Comparison of ENCODE assay signal across 8 cellular contexts in the genomic region with DNA sequence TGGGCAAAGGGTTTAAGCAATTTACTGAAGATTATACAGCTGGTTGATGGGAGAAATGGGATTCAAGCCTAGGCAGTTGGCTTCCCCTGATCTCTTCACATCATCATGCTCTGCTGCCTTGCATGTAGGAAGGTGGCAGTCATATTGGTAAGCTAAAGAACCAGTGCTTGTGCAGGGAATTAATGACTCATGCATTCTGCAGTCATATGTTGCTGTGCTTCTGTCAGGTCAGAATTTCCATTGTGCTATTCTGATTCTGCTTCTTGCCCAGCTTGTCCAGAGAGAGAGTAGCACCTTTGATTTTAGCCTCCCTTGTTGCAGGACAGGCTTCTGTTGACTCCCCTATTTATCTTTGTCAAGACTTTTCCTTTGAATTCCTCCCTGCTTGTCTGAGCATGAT.
DNase-seq lines count a peak whose midpoint lies in the region; ATAC-seq and TF ChIP-seq lines count a peak whose summit lies in the region.
"Not testable (repeated sequence)": the region's sequence is repeated elsewhere in the genome, so short reads cannot be mapped to it uniquely, and the experiment has no call there.

No MANE protein-coding gene starts in this region.

- CTCF ChIA-PET in mammary epithelial cell (lab: Charles Lee; ENCODE audit: low non-redundant PET), result not testable (repeated sequence)

- H3K9me3 ChIP-seq in mammary epithelial cell (replicated peaks; ENCODE audit: insufficient read depth, low read length), result not testable (repeated sequence)

- not testable (repeated sequence) for H3K36me3 ChIP-seq in mammary epithelial cell (ENCODE audit: insufficient read depth, low read length)

- not testable (repeated sequence) for H2AFZ ChIP-seq in mammary epithelial cell (ENCODE audit: low read depth, low read length)

- in situ Hi-C loops in mammary epithelial cell (cut with MboI; ENCODE audit: low sequenced_read_pairs in 2 of 2), result not testable (repeated sequence)

- intact Hi-C loops in mammary epithelial cell (cut with micrococcal nuclease), result not testable (repeated sequence)

- H3K79me2 ChIP-seq in mammary epithelial cell (ENCODE audit: insufficient read depth, low read length), result not testable (repeated sequence)

- not testable (repeated sequence) for H3K9ac ChIP-seq in mammary epithelial cell (ENCODE audit: insufficient read depth, low read length)

- peak; percentile 69 for ATAC-seq in GM21447 (IDR thresholded peaks at IDR 0.05; ENCODE audit: unreplicated experiment)
- ATAC-seq in HG03442 (IDR thresholded peaks at IDR 0.05; ENCODE audit: unreplicated experiment), result peak; percentile 79

- H3K4me1 ChIP-seq in mammary epithelial cell (ENCODE audit: insufficient read depth, low read length), result not testable (repeated sequence)

- not testable (repeated sequence) for H3K4me2 ChIP-seq in mammary epithelial cell (ENCODE audit: insufficient read depth, low read depth, low read length)

- not testable (repeated sequence) for BruUV-seq in mammary epithelial cell (replicated peaks; lab: Mats Ljungman, UMichigan)

- not testable (repeated sequence) for H4K20me1 ChIP-seq in mammary epithelial cell (ENCODE audit: insufficient read depth, low read length)

- DNase-seq in Daoy (ENCODE audit: low read depth), result peak; percentile 10
- DNase-seq in RKO (ENCODE audit: low spot score), result peak; percentile 44
- peak; percentile 1 for DNase-seq in activated T-cell treated with anti-CD3 and anti-CD28 coated beads for 24 hours (ENCODE audit: low read depth)
- peak; percentile 45 for DNase-seq in mammary epithelial cell
- peak; percentile 1 for DNase-seq in foreskin melanocyte
- DNase-seq in retinal pigment epithelial cell (ENCODE audit: low read depth), result peak; percentile 16

- not testable (repeated sequence) for H3K4me3 ChIP-seq in mammary epithelial cell (replicated peaks in 1 of 3; ENCODE audit: insufficient read depth in 1 of 3, low read depth in 2 of 3, low read length in 3 of 3); retinal pigment epithelial cell (ENCODE audit: low read length)

- H3K27me3 ChIP-seq in mammary epithelial cell (ENCODE audit: insufficient read depth, low read length), result not testable (repeated sequence)

- dilution Hi-C loops in mammary epithelial cell (cut with HindIII; ENCODE audit: low sequenced_read_pairs), result not testable (repeated sequence)

- TF ChIP-seq CTCF in mammary epithelial cell (conservative IDR thresholded peaks at IDR 0.05 in 1 of 2, IDR thresholded peaks at IDR 0.05 in 1 of 2; ENCODE audit: extremely low read depth in 1 of 2, insufficient read depth in 1 of 2, low read depth in 1 of 2, low read length in 2 of 2); retinal pigment epithelial cell (conservative IDR thresholded peaks at IDR 0.05; ENCODE audit: low read depth, low read length): not testable (repeated sequence)

- H3K27ac ChIP-seq in mammary epithelial cell (ENCODE audit: insufficient read depth, low read depth, low read length), result not testable (repeated sequence)
